In the genomic region with DNA sequence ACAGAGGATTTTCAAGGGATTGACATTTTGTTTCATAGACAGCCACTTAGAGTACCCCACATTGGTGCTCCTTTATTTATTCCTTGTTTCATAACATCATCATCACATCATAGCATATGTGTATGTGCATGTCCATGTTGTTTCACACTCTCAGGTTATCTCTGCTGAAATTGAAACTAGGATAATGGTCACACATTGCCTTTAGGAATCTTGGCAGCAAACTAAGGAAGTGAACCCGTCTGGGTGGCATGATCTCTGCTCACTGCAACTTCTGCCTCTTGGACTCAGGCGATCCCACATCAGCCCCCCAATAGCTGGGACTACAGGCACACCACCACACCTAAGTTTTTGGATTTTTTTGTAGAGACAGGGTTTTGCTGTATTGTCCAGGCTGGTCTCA, we compare ENCODE assay signal across 1 cellular context.
TF ChIP-seq lines count a peak whose summit lies in the region.

No MANE protein-coding gene starts in this region.

TF ChIP-seq in H1, 55 proteins besides CTCF, POLR2A, EP300 and RAD21:
- TF ChIP-seq SUZ12 (IDR thresholded peaks at IDR 0.05; ENCODE audit: low read length) (no peak), EGR1 (IDR thresholded peaks at IDR 0.05; ENCODE audit: borderline replicate concordance, low read depth, low read length) (no peak), GABPA (IDR thresholded peaks at IDR 0.05; ENCODE audit: borderline replicate concordance, insufficient read depth, low read length) (no peak), POLR2AphosphoS5 (IDR thresholded peaks at IDR 0.05; ENCODE audit: low read depth, low read length) (no peak), SIN3A (conservative IDR thresholded peaks at IDR 0.05 in 1 of 2, IDR thresholded peaks at IDR 0.05 in 1 of 2; ENCODE audit: low read depth in 1 of 2, low read length in 2 of 2) (no peak), POU5F1 (IDR thresholded peaks at IDR 0.05; ENCODE audit: low read depth, low read length) (no peak), TCF12 (IDR thresholded peaks at IDR 0.05; ENCODE audit: low read depth, low read length) (no peak), CREB1 (IDR thresholded peaks at IDR 0.05) (no peak), CBX8 (IDR thresholded peaks at IDR 0.05; ENCODE audit: borderline replicate concordance, low read depth, low read length) (no peak), YY1 (IDR thresholded peaks at IDR 0.05; ENCODE audit: low read depth, low read length) (no peak)
- TF ChIP-seq, protein P1, sequence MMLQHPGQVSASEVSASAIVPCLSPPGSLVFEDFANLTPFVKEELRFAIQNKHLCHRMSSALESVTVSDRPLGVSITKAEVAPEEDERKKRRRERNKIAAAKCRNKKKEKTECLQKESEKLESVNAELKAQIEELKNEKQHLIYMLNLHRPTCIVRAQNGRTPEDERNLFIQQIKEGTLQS (IDR thresholded peaks at IDR 0.05; ENCODE audit: insufficient read depth, low read depth, low read length): no peak
TF ChIP-seq in H1: peak in this region for 0.
